Comparison of ENCODE assay signal across 8 cellular contexts in the genomic region with DNA sequence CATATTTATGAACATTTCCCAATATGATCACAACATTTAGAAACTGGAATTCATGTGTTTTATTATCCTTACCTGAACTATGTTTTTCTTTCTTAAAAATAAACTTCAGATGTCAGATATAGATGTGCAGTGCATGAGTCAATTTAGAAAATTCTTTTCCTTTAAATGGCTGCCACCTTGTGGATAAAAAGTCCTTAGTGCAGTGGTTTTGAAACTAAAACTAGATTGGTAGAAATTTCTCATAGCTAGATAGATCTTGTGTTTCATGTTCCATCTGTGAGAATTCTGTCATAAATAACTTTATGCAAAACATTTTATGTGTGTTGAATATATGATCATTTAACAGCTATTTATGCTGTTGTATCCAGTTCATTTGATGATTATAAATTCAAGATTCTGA.
A peak's percentile ranks its signal among the peaks of the same experiment; 100 is the strongest.
DNase-seq lines count a peak whose midpoint lies in the region; ATAC-seq and TF ChIP-seq lines count a peak whose summit lies in the region.

No MANE protein-coding gene starts in this region.

- DNase-seq in activated CD4-positive, alpha-beta T cell treated with anti-CD3 and anti-CD28 coated beads, Interleukin-2, amount 10 ng/mL, durations not matched to agents 24 days and 14 days = peak; percentile 54
- no peak for DNase-seq in activated CD4-positive, alpha-beta T cell treated with anti-CD3 and anti-CD28 coated beads, Interleukin-2, amount 10 ng/mL, durations not matched to agents 7 days and 5 days
- DNase-seq in RPMI7951 (ENCODE audit: low read depth) (peak; percentile 40), esophagus squamous epithelium (lab: John Stamatoyannopoulos, UW) (no peak), pons (ENCODE audit: low spot score) (peak; percentile 74)
- no peak for DNase-seq in activated T-helper 1 cell treated with anti-CD3 and anti-CD28 coated beads, Interleukin-12 subunit alpha, Interleukin-12 subunit beta, Interleukin-2, Interleukin-4 antibody, amounts not matched to agents 30 ng/mL and 10 ng/mL and 1 ng/mL, durations not matched to agents 14 hours and 24 hours and 36 hours (ENCODE audit: low spot score)

- no peaks in the 10 kb centered on the region for H3K9me3 ChIP-seq in esophagus squamous epithelium

- no peaks in the 10 kb centered on the region for H3K9me3 Mint-ChIP-seq in activated CD4-positive, alpha-beta T cell treated with anti-CD3 and anti-CD28 coated beads, Interleukin-2, amount 10 ng/mL, durations not matched to agents 24 days and 14 days
- no peaks in the 10 kb centered on the region for H3K9me3 Mint-ChIP-seq in activated CD4-positive, alpha-beta T cell treated with anti-CD3 and anti-CD28 coated beads, Interleukin-2, amount 10 ng/mL, durations not matched to agents 7 days and 5 days
- H3K9me3 Mint-ChIP-seq in activated T-helper 1 cell treated with anti-CD3 and anti-CD28 coated beads, Interleukin-12 subunit alpha, Interleukin-12 subunit beta, Interleukin-2, Interleukin-4 antibody, amounts not matched to agents 30 ng/mL and 10 ng/mL and 1 ng/mL, durations not matched to agents 14 hours and 24 hours and 36 hours = no peaks in the 10 kb centered on the region

- H3K36me3 Mint-ChIP-seq in activated CD4-positive, alpha-beta T cell treated with anti-CD3 and anti-CD28 coated beads, Interleukin-2, amount 10 ng/mL, durations not matched to agents 24 days and 14 days (ENCODE audit: low read depth) = no peaks in the 10 kb centered on the region
- H3K36me3 Mint-ChIP-seq in activated CD4-positive, alpha-beta T cell treated with anti-CD3 and anti-CD28 coated beads, Interleukin-2, amount 10 ng/mL, durations not matched to agents 7 days and 5 days (ENCODE audit: low read depth) = no peaks in the 10 kb centered on the region
- H3K36me3 Mint-ChIP-seq in activated T-helper 1 cell treated with anti-CD3 and anti-CD28 coated beads, Interleukin-12 subunit alpha, Interleukin-12 subunit beta, Interleukin-2, Interleukin-4 antibody, amounts not matched to agents 30 ng/mL and 10 ng/mL and 1 ng/mL, durations not matched to agents 14 hours and 24 hours and 36 hours (ENCODE audit: low read depth) = no peaks in the 10 kb centered on the region

- intact Hi-C loops in activated CD4-positive, alpha-beta T cell treated with anti-CD3 and anti-CD28 coated beads, Interleukin-2, amount 10 ng/mL, durations not matched to agents 24 days and 14 days (cut with micrococcal nuclease) = loop anchor here (1.0 to 10.0 kb wide), 5 partner anchors 162 to 1855 kb away; partner anchors contain the start of gene NDUFAF4
- intact Hi-C loops in esophagus squamous epithelium (cut with DNase I) = loop anchor here (10.0 kb wide), 1 partner anchor 155 kb away; no protein-coding TSS in a partner anchor
- intact Hi-C loops in activated T-helper 1 cell treated with anti-CD3 and anti-CD28 coated beads, Interleukin-12 subunit alpha, Interleukin-12 subunit beta, Interleukin-2, Interleukin-4 antibody, amounts not matched to agents 30 ng/mL and 10 ng/mL and 1 ng/mL, durations not matched to agents 14 hours and 24 hours and 36 hours (cut with micrococcal nuclease) = loop anchor here (1.0 to 10.0 kb wide), 6 partner anchors 162 to 595 kb away; partner anchors contain the start of genes GPR63, NDUFAF4 and UFL1

- no peak overlapping the region for H3K4me3 Mint-ChIP-seq in activated CD4-positive, alpha-beta T cell treated with anti-CD3 and anti-CD28 coated beads, Interleukin-2, amount 10 ng/mL, durations not matched to agents 24 days and 14 days
- no peak overlapping the region for H3K4me3 Mint-ChIP-seq in activated CD4-positive, alpha-beta T cell treated with anti-CD3 and anti-CD28 coated beads, Interleukin-2, amount 10 ng/mL, durations not matched to agents 7 days and 5 days
- no peak overlapping the region for H3K4me3 Mint-ChIP-seq in activated T-helper 1 cell treated with anti-CD3 and anti-CD28 coated beads, Interleukin-12 subunit alpha, Interleukin-12 subunit beta, Interleukin-2, Interleukin-4 antibody, amounts not matched to agents 30 ng/mL and 10 ng/mL and 1 ng/mL, durations not matched to agents 14 hours and 24 hours and 36 hours

- CTCF ChIA-PET in activated CD4-positive, alpha-beta T cell treated with anti-CD3 and anti-CD28 coated beads, Interleukin-2, amount 10 ng/mL, durations not matched to agents 7 days and 5 days (lab: Charles Lee) = interaction anchor here (0.6 to 1.4 kb wide), 4 partner anchors 147 to 169 kb away, joined by 3 to 4 read pairs (median 4); partner anchors contain the start of gene NDUFAF4

- H3K27me3 Mint-ChIP-seq in activated CD4-positive, alpha-beta T cell treated with anti-CD3 and anti-CD28 coated beads, Interleukin-2, amount 10 ng/mL, durations not matched to agents 24 days and 14 days = peaks cover 2% of the 10 kb centered on the region
- peaks cover 2% of the 10 kb centered on the region for H3K27me3 Mint-ChIP-seq in activated CD4-positive, alpha-beta T cell treated with anti-CD3 and anti-CD28 coated beads, Interleukin-2, amount 10 ng/mL, durations not matched to agents 7 days and 5 days
- peaks cover 3% of the 10 kb centered on the region for H3K27me3 Mint-ChIP-seq in activated T-helper 1 cell treated with anti-CD3 and anti-CD28 coated beads, Interleukin-12 subunit alpha, Interleukin-12 subunit beta, Interleukin-2, Interleukin-4 antibody, amounts not matched to agents 30 ng/mL and 10 ng/mL and 1 ng/mL, durations not matched to agents 14 hours and 24 hours and 36 hours (ENCODE audit: insufficient read depth)

- no peaks in the 10 kb centered on the region for H3K4me1 ChIP-seq in esophagus squamous epithelium

- H3K4me1 Mint-ChIP-seq in activated CD4-positive, alpha-beta T cell treated with anti-CD3 and anti-CD28 coated beads, Interleukin-2, amount 10 ng/mL, durations not matched to agents 24 days and 14 days = no peaks in the 10 kb centered on the region
- no peaks in the 10 kb centered on the region for H3K4me1 Mint-ChIP-seq in activated CD4-positive, alpha-beta T cell treated with anti-CD3 and anti-CD28 coated beads, Interleukin-2, amount 10 ng/mL, durations not matched to agents 7 days and 5 days
- H3K4me1 Mint-ChIP-seq in activated T-helper 1 cell treated with anti-CD3 and anti-CD28 coated beads, Interleukin-12 subunit alpha, Interleukin-12 subunit beta, Interleukin-2, Interleukin-4 antibody, amounts not matched to agents 30 ng/mL and 10 ng/mL and 1 ng/mL, durations not matched to agents 14 hours and 24 hours and 36 hours (ENCODE audit: low read depth) = no peaks in the 10 kb centered on the region

- peak in 5 of 6 experiments; percentile 37 to 59 (median 47) for TF ChIP-seq CTCF in esophagus squamous epithelium (IDR thresholded peaks at IDR 0.05)

- H3K27ac ChIP-seq in esophagus squamous epithelium = no peak overlapping the region

- TF ChIP-seq POLR2A in esophagus squamous epithelium (IDR thresholded peaks at IDR 0.05) = no peak

- POLR2A ChIA-PET in activated CD4-positive, alpha-beta T cell treated with anti-CD3 and anti-CD28 coated beads, Interleukin-2, amount 10 ng/mL, durations not matched to agents 7 days and 5 days (lab: Charles Lee) = no interaction called here

- no peak overlapping the region for H3K4me3 ChIP-seq in esophagus squamous epithelium

- no peaks in the 10 kb centered on the region for H3K27me3 ChIP-seq in esophagus squamous epithelium

- ATAC-seq in GM21528 (IDR thresholded peaks at IDR 0.05; ENCODE audit: low FRiP score, unreplicated experiment) = peak; percentile 84
- ATAC-seq in HG03575 (IDR thresholded peaks at IDR 0.05; ENCODE audit: extremely low read depth, insufficient number of reproducible peaks, low FRiP score, unreplicated experiment) = peak; percentile 93

- H3K27ac Mint-ChIP-seq in activated CD4-positive, alpha-beta T cell treated with anti-CD3 and anti-CD28 coated beads, Interleukin-2, amount 10 ng/mL, durations not matched to agents 24 days and 14 days = no peak overlapping the region
- no peak overlapping the region for H3K27ac Mint-ChIP-seq in activated CD4-positive, alpha-beta T cell treated with anti-CD3 and anti-CD28 coated beads, Interleukin-2, amount 10 ng/mL, durations not matched to agents 7 days and 5 days
- H3K27ac Mint-ChIP-seq in activated T-helper 1 cell treated with anti-CD3 and anti-CD28 coated beads, Interleukin-12 subunit alpha, Interleukin-12 subunit beta, Interleukin-2, Interleukin-4 antibody, amounts not matched to agents 30 ng/mL and 10 ng/mL and 1 ng/mL, durations not matched to agents 14 hours and 24 hours and 36 hours = no peak overlapping the region

- H3K36me3 ChIP-seq in esophagus squamous epithelium = no peaks in the 10 kb centered on the region

Comparison
In these comparisons a context has a peak if more than half of its experiments do, and no peak if none do; other contexts are left out.
1. DNase-seq: peak in activated CD4-positive, alpha-beta T cell treated with anti-CD3 and anti-CD28 coated beads, Interleukin-2, amount 10 ng/mL, durations not matched to agents 24 days and 14 days (single experiment), RPMI7951 (single experiment) and pons (single experiment); none in activated CD4-positive, alpha-beta T cell treated with anti-CD3 and anti-CD28 coated beads, Interleukin-2, amount 10 ng/mL, durations not matched to agents 7 days and 5 days (single experiment), esophagus squamous epithelium (single experiment) and activated T-helper 1 cell treated with anti-CD3 and anti-CD28 coated beads, Interleukin-12 subunit alpha, Interleukin-12 subunit beta, Interleukin-2, Interleukin-4 antibody, amounts not matched to agents 30 ng/mL and 10 ng/mL and 1 ng/mL, durations not matched to agents 14 hours and 24 hours and 36 hours (single experiment).